Comparison of ENCODE assay signal across 10 cellular contexts in the genomic region with DNA sequence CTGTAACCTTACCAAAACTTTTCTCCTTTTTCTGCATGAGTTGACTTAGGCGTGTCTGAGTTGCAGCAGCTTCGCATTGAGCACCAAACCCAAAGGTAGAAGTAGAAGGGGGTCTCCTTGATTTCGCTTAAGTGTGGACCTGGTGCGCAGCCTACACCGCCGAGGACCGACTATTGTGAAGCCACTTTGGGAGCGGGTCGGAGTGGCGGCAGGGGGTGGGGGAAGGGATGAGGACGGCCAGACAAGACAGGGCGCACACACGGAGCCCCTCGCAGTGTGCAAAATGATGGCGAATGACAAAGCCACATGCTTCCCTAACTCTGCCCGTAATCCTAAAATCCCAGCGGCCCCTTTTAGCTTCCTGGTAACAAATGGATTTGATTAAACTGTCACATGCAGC. TPM values are rescaled to one million over a fixed set of nuclear protein-coding genes. Genes with fewer than 3 reads are reported as not detected.
DNase-seq lines count a peak whose midpoint lies in the region; ATAC-seq and TF ChIP-seq lines count a peak whose summit lies in the region.
"Had no signal": no experiment of that assay in that cellular context is flagged by ENCODE, and none has a peak within 500 bp of the region (broad histone marks: within the 10 kb centered on the region; RNA-seq: fewer than 3 reads in every experiment).

No MANE protein-coding gene starts in this region.

- peak overlapping the region; percentile 74 to 99 (median 97) for H3K27ac Mint-ChIP-seq in brain

- H3K4me3 Mint-ChIP-seq in brain = peak overlapping the region; percentile 90 to 97 (median 97)

- no peaks in the 10 kb centered on the region for H3K9me3 ChIP-seq in HUES64 (ENCODE audit: insufficient read depth, low read depth, low read length)
- H3K9me3 ChIP-seq in skeletal muscle tissue (ENCODE audit: control insufficient read depth in 3 of 3, low read length in 3 of 3) = no peaks in the 10 kb centered on the region

- no peak overlapping the region for H3K27ac ChIP-seq in HUES64 (ENCODE audit: low read depth, low read length)
- H3K27ac ChIP-seq in skeletal muscle tissue (ENCODE audit: low read depth, low read length) = no peak overlapping the region

- H3K36me3 Mint-ChIP-seq in brain = peaks cover under 1% of the 10 kb centered on the region

- no peak for ATAC-seq in GM21367 (IDR thresholded peaks at IDR 0.05; ENCODE audit: unreplicated experiment)
- no peak for ATAC-seq in GM21528 (IDR thresholded peaks at IDR 0.05; ENCODE audit: low FRiP score, unreplicated experiment)

- H3K27me3 Mint-ChIP-seq in brain = peaks cover 28% of the 10 kb centered on the region

- peaks cover 77% of the 10 kb centered on the region for H3K4me1 Mint-ChIP-seq in brain

- peaks cover 68% of the 10 kb centered on the region for H3K27me3 ChIP-seq in HUES64 (ENCODE audit: insufficient read depth, low read length)
- H3K27me3 ChIP-seq in skeletal muscle tissue (ENCODE audit: control insufficient read depth in 3 of 3, insufficient read depth in 3 of 3, low read length in 3 of 3) = peaks cover 17 to 30% (median 26%) of the 10 kb centered on the region in 3 donors

- peak overlapping the region; percentile 22; the same call in 1 of the 2 replicates for H3K9ac ChIP-seq in HUES64 (ENCODE audit: low read depth, low read length)
- no peak overlapping the region for H3K9ac ChIP-seq in skeletal muscle tissue (ENCODE audit: low read depth in 1 of 3, low read length in 3 of 3)

- H3K4me3 ChIP-seq in HUES64 (ENCODE audit: low read length) (peak overlapping the region; percentile 69), skeletal muscle tissue (ENCODE audit: low read length in 3 of 3) (peak overlapping the region in 2 of 3 donors; percentile 6 to 13)

- no peaks in the 10 kb centered on the region for H3K9me3 Mint-ChIP-seq in brain

- 2% methylated on average over 17 of the region's 17 CpGs for WGBS in HUES64

- no peaks in the 10 kb centered on the region for H3K36me3 ChIP-seq in HUES64 (ENCODE audit: insufficient read depth, low read length)
- H3K36me3 ChIP-seq in skeletal muscle tissue (ENCODE audit: control insufficient read depth in 3 of 3, insufficient read depth in 3 of 3, low read length in 3 of 3) = no peaks in the 10 kb centered on the region

- no peak for TF ChIP-seq CTCF in brain (conservative IDR thresholded peaks at IDR 0.05)

- DNase-seq in iPS-NIHi7 (ENCODE audit: extremely low spot score) (peak; percentile 14), glomerular visceral epithelial cell (ENCODE audit: extremely low spot score) (no peak), HuH-7 (ENCODE audit: low spot score) (no peak)

- peaks cover 52% of the 10 kb centered on the region for H3K4me1 ChIP-seq in HUES64 (ENCODE audit: insufficient read depth, low read length)
- H3K4me1 ChIP-seq in skeletal muscle tissue (ENCODE audit: control insufficient read depth in 3 of 3, insufficient read depth in 3 of 3, low read length in 3 of 3) = peaks cover 12 to 15% (median 13%) of the 10 kb centered on the region in 3 donors

RNA-seq across cellular contexts. Expression of a gene that starts 1.1 kb away (rescaled TPM):
- 4.1 TPM for polyA plus RNA-seq in HUES64 (2013, experiment 1 of 2)
- 7.5 TPM for polyA plus RNA-seq in HUES64 (2013, experiment 2 of 2)
- 34.7 TPM for polyA plus RNA-seq in brain (ENCODE audit: insufficient read depth, low read depth, low replicate concordance)
- 2.6 TPM for total RNA-seq in skeletal muscle tissue
- total RNA-seq: lung microvascular endothelial cell, M059J had no signal
